Comparison of ENCODE assay signal across 10 cellular contexts in genomic region chr11:1571760-1572199, GRCh38. TPM values are rescaled to one million over a fixed set of nuclear protein-coding genes. Genes with fewer than 3 reads are reported as not detected.
DNase-seq lines count a peak whose midpoint lies in the region; ATAC-seq, FAIRE-seq and TF ChIP-seq lines count a peak whose summit lies in the region.
"Had no signal": no experiment of that assay in that cellular context is flagged by ENCODE, and none has a peak within 500 bp of the region (broad histone marks: within the 10 kb centered on the region; RNA-seq: fewer than 3 reads in every experiment).

No MANE protein-coding gene starts in this region.

- no peaks in the 10 kb centered on the region for H3K4me1 ChIP-seq in keratinocyte (ENCODE audit: control insufficient read depth, extremely low read depth, insufficient read depth, low read length)
- peaks cover 56% of the 10 kb centered on the region for H3K4me1 ChIP-seq in stomach smooth muscle (ENCODE audit: control insufficient read depth, insufficient read depth, low read length)

- no peak overlapping the region for H3K27ac ChIP-seq in keratinocyte (ENCODE audit: control insufficient read depth, insufficient read depth, low read length)
- peak overlapping the region; percentile 64 for H3K27ac ChIP-seq in stomach smooth muscle (ENCODE audit: low read length)

- peaks cover 43% of the 10 kb centered on the region for H3K27me3 ChIP-seq in H7 (ENCODE audit: control insufficient read depth, insufficient read depth, low read length)
- H3K27me3 ChIP-seq in keratinocyte (ENCODE audit: control insufficient read depth, extremely low read depth, insufficient read depth, low read length): peaks cover 37% of the 10 kb centered on the region
- H3K27me3 ChIP-seq in stomach smooth muscle (ENCODE audit: control insufficient read depth in 1 of 2, insufficient read depth in 2 of 2, low read length in 2 of 2): no peaks in the 10 kb centered on the region

- peak overlapping the region; percentile 39 for H3K4me3 Mint-ChIP-seq in T-helper 17 cell
- H3K4me3 Mint-ChIP-seq in effector memory CD8-positive, alpha-beta T cell: no peak overlapping the region

- H3K36me3 ChIP-seq in H7 (replicated peaks; ENCODE audit: control insufficient read depth, insufficient read depth, low read length): no peaks in the 10 kb centered on the region
- no peaks in the 10 kb centered on the region for H3K36me3 ChIP-seq in keratinocyte (ENCODE audit: control insufficient read depth in 2 of 2, extremely low read depth in 1 of 2, insufficient read depth in 2 of 2, low read length in 2 of 2)
- peaks cover 0 to 2% of the 10 kb centered on the region in 2 donors for H3K36me3 ChIP-seq in stomach smooth muscle (ENCODE audit: control insufficient read depth in 2 of 2, insufficient read depth in 2 of 2, low read length in 2 of 2)

- H2AFZ ChIP-seq in keratinocyte (ENCODE audit: control insufficient read depth, low read length): no peak overlapping the region

- no peak overlapping the region for H3K27ac Mint-ChIP-seq in T-helper 17 cell
- no peak overlapping the region for H3K27ac Mint-ChIP-seq in effector memory CD8-positive, alpha-beta T cell

- no peaks in the 10 kb centered on the region for H3K9me3 Mint-ChIP-seq in effector memory CD8-positive, alpha-beta T cell
- H3K9me3 Mint-ChIP-seq: central memory CD8-positive, alpha-beta T cell had no signal

- H3K79me2 ChIP-seq in keratinocyte (ENCODE audit: control insufficient read depth, insufficient read depth, low read length): no peaks in the 10 kb centered on the region

- H3K9me3 ChIP-seq in T-helper 17 cell (ENCODE audit: control insufficient read depth, low read length, poor library complexity, severe bottlenecking): no peaks in the 10 kb centered on the region
- H3K9me3 ChIP-seq in keratinocyte (ENCODE audit: control insufficient read depth, low read depth, low read length): no peaks in the 10 kb centered on the region
- H3K9me3 ChIP-seq in stomach smooth muscle (ENCODE audit: control insufficient read depth in 2 of 2, low read length in 2 of 2): no peaks in the 10 kb centered on the region

- H3K9ac ChIP-seq in keratinocyte (ENCODE audit: control insufficient read depth, extremely low read depth, insufficient read depth, low read length) (peak overlapping the region; percentile 52), stomach smooth muscle (ENCODE audit: low read length in 2 of 2) (peak overlapping the region; percentile 78 to 79)

- H4K20me1 ChIP-seq in keratinocyte (ENCODE audit: control insufficient read depth, extremely low read depth, insufficient read depth, low read length): peaks cover 2% of the 10 kb centered on the region

- DNase-seq in H7 (no peak), T-helper 17 cell (no peak), keratinocyte (ENCODE audit: low read depth, low spot score) (no peak), activated gamma-delta T cell treated with Interleukin-2 at 50 U/mL for 16 hours (no peak), GM19239 (ENCODE audit: insufficient read length, low spot score) (no peak)
- DNase-seq in effector memory CD8-positive, alpha-beta T cell: no peak

- peaks cover 16% of the 10 kb centered on the region for H3K4me1 Mint-ChIP-seq in T-helper 17 cell
- H3K4me1 Mint-ChIP-seq in effector memory CD8-positive, alpha-beta T cell (ENCODE audit: low read depth in 2 of 2): peaks cover 35 to 37% of the 10 kb centered on the region in 2 donors

- peak overlapping the region; percentile 45 for H3K4me3 ChIP-seq in H7 (ENCODE audit: insufficient read depth, low read depth, low read length)
- peak overlapping the region in 1 of 3 experiments; percentile 56 for H3K4me3 ChIP-seq in keratinocyte (ENCODE audit: control insufficient read depth in 2 of 3, extremely low read depth in 1 of 3, insufficient read depth in 2 of 3, low read depth in 1 of 3, low read length in 3 of 3)
- H3K4me3 ChIP-seq in stomach smooth muscle (ENCODE audit: low read length in 2 of 2): peak overlapping the region in 1 of 2 donors; percentile 77

- H3K27me3 Mint-ChIP-seq in T-helper 17 cell: no peaks in the 10 kb centered on the region
- H3K27me3 Mint-ChIP-seq in effector memory CD8-positive, alpha-beta T cell: no peaks in the 10 kb centered on the region
- H3K27me3 Mint-ChIP-seq: central memory CD8-positive, alpha-beta T cell had no signal

- peak overlapping the region; percentile 37 for H3K4me2 ChIP-seq in keratinocyte (ENCODE audit: control insufficient read depth, extremely low read depth, insufficient read depth, low read depth, low read length)

- TF ChIP-seq CTCF in keratinocyte (optimal IDR thresholded peaks at IDR 0.05 in 1 of 3, IDR thresholded peaks at IDR 0.05 in 1 of 3, conservative IDR thresholded peaks at IDR 0.05 in 1 of 3; ENCODE audit: extremely low read depth in 1 of 3, insufficient read depth in 2 of 3, low read length in 3 of 3): no peak

- dilution Hi-C loops in keratinocyte (cut with MboI; ENCODE audit: extremely low pct_ligation_motif_present, low sequenced_read_pairs): no loop called here

- FAIRE-seq in keratinocyte (lab: Jason Lieb, UNC) (no peak), GM19239 (lab: Jason Lieb, UNC) (no peak)

- H3K36me3 Mint-ChIP-seq in T-helper 17 cell (ENCODE audit: low read depth): no peaks in the 10 kb centered on the region
- H3K36me3 Mint-ChIP-seq in effector memory CD8-positive, alpha-beta T cell (ENCODE audit: insufficient read depth): peaks cover 74% of the 10 kb centered on the region

- H3K9me1 ChIP-seq in keratinocyte (ENCODE audit: control insufficient read depth, extremely low read depth, insufficient read depth, low read length): no peaks in the 10 kb centered on the region

- ATAC-seq in T-helper 17 cell: no peak
- ATAC-seq in effector memory CD8-positive, alpha-beta T cell (replicated peaks): no peak

RNA-seq across cellular contexts. Expression of gene DUSP8, which starts 0.3 kb away (rescaled TPM):
- 1.7 and 2.7 TPM in 2 replicates for total RNA-seq in H7 (2014; rRNA removed; shearing (Covaris generic))
- total RNA-seq in T-helper 17 cell: 10 to 100 TPM; 79.5 to 90.1 TPM
- polyA plus RNA-seq in keratinocyte: 0.58 to 1.7 TPM (median 1.3 TPM) in 3 replicates
- 1.7 TPM for polyA plus RNA-seq in keratinocyte (2011; ENCODE audit: low read depth)
- 1.7 and 2.5 TPM in 2 replicates for polyA plus RNA-seq in keratinocyte (2011; cell fraction: cytosol; rRNA removed)
- 5.6 and 7.0 TPM in 2 replicates for polyA plus RNA-seq in keratinocyte (2011; cell fraction: nucleus; rRNA removed)
- 1.0 and 4.9 TPM in 2 replicates for polyA plus RNA-seq in keratinocyte (2012; ENCODE audit: low replicate concordance)
- 0.43 to 2.8 TPM (median 1.3 TPM) in 3 replicates for polyA minus RNA-seq in keratinocyte
- polyA minus RNA-seq in keratinocyte (2011; cell fraction: cytosol; rRNA and poly(A)+ RNA removed): 4.0 TPM
- polyA minus RNA-seq in keratinocyte (2011; cell fraction: nucleus; rRNA and poly(A)+ RNA removed): 1.5 and 1.6 TPM in 2 replicates

RNA-seq across cellular contexts. Expression of gene KRTAP5-1, which starts 13.3 kb away (rescaled TPM):
- not detected in 2 replicates for total RNA-seq in H7 (2014; rRNA removed; shearing (Covaris generic))
- total RNA-seq in T-helper 17 cell: not detected
- not detected in 3 replicates for polyA plus RNA-seq in keratinocyte
- not detected for polyA plus RNA-seq in keratinocyte (2011; ENCODE audit: low read depth)
- not detected in 2 replicates for polyA plus RNA-seq in keratinocyte (2011; cell fraction: cytosol; rRNA removed)
- polyA plus RNA-seq in keratinocyte (2011; cell fraction: nucleus; rRNA removed): not detected in 2 replicates
- not detected in 2 replicates for polyA plus RNA-seq in keratinocyte (2012; ENCODE audit: low replicate concordance)
- polyA minus RNA-seq in keratinocyte: not detected in 3 replicates
- not detected for polyA minus RNA-seq in keratinocyte (2011; cell fraction: cytosol; rRNA and poly(A)+ RNA removed)
- not detected in 2 replicates for polyA minus RNA-seq in keratinocyte (2011; cell fraction: nucleus; rRNA and poly(A)+ RNA removed)
- total RNA-seq: HT-29, liver had no signal
- polyA plus RNA-seq: liver had no signal

RNA-seq across cellular contexts. Expression of gene KRTAP5-2, which starts 26.3 kb away (rescaled TPM):
- not detected in 2 replicates for total RNA-seq in H7 (2014; rRNA removed; shearing (Covaris generic))
- total RNA-seq in T-helper 17 cell: not detected
- polyA plus RNA-seq in keratinocyte: not detected in 3 replicates
- not detected for polyA plus RNA-seq in keratinocyte (2011; ENCODE audit: low read depth)
- polyA plus RNA-seq in keratinocyte (2011; cell fraction: cytosol; rRNA removed): not detected in 2 replicates
- not detected in 2 replicates for polyA plus RNA-seq in keratinocyte (2011; cell fraction: nucleus; rRNA removed)
- not detected in 2 replicates for polyA plus RNA-seq in keratinocyte (2012; ENCODE audit: low replicate concordance)
- not detected in 3 replicates for polyA minus RNA-seq in keratinocyte
- polyA minus RNA-seq in keratinocyte (2011; cell fraction: cytosol; rRNA and poly(A)+ RNA removed): not detected
- polyA minus RNA-seq in keratinocyte (2011; cell fraction: nucleus; rRNA and poly(A)+ RNA removed): not detected in 2 replicates
- total RNA-seq: HT-29, liver had no signal

RNA-seq across cellular contexts. Expression of gene KRTAP5-3, which starts 36.5 kb away (rescaled TPM):
- not detected in 2 replicates for total RNA-seq in H7 (2014; rRNA removed; shearing (Covaris generic))
- total RNA-seq in T-helper 17 cell: not detected
- polyA plus RNA-seq in keratinocyte: not detected in 3 replicates
- not detected for polyA plus RNA-seq in keratinocyte (2011; ENCODE audit: low read depth)
- not detected in 2 replicates for polyA plus RNA-seq in keratinocyte (2011; cell fraction: cytosol; rRNA removed)
- polyA plus RNA-seq in keratinocyte (2011; cell fraction: nucleus; rRNA removed): not detected in 2 replicates
- not detected in 2 replicates for polyA plus RNA-seq in keratinocyte (2012; ENCODE audit: low replicate concordance)
- not detected in 3 replicates for polyA minus RNA-seq in keratinocyte
- polyA minus RNA-seq in keratinocyte (2011; cell fraction: cytosol; rRNA and poly(A)+ RNA removed): not detected
- polyA minus RNA-seq in keratinocyte (2011; cell fraction: nucleus; rRNA and poly(A)+ RNA removed): not detected in 2 replicates
- total RNA-seq: HT-29, liver had no signal
- polyA plus RNA-seq: liver had no signal

RNA-seq across cellular contexts. Expression of gene KRTAP5-4, which starts 50.2 kb away (rescaled TPM):
- total RNA-seq in H7 (2014; rRNA removed; shearing (Covaris generic)): not detected in 2 replicates
- not detected for total RNA-seq in T-helper 17 cell
- polyA plus RNA-seq in keratinocyte: not detected in 3 replicates
- polyA plus RNA-seq in keratinocyte (2011; ENCODE audit: low read depth): not detected
- not detected in 2 replicates for polyA plus RNA-seq in keratinocyte (2011; cell fraction: cytosol; rRNA removed)
- polyA plus RNA-seq in keratinocyte (2011; cell fraction: nucleus; rRNA removed): not detected in 2 replicates
- polyA plus RNA-seq in keratinocyte (2012; ENCODE audit: low replicate concordance): not detected in 2 replicates
- polyA minus RNA-seq in keratinocyte: not detected in 3 replicates
- polyA minus RNA-seq in keratinocyte (2011; cell fraction: cytosol; rRNA and poly(A)+ RNA removed): not detected
- polyA minus RNA-seq in keratinocyte (2011; cell fraction: nucleus; rRNA and poly(A)+ RNA removed): not detected in 2 replicates
- total RNA-seq: HT-29, liver had no signal
- polyA plus RNA-seq: liver had no signal

Comparison
In these comparisons a context has a peak if more than half of its experiments do, and no peak if none do; other contexts are left out.
1. RNA of gene DUSP8, which starts 0.3 kb away (total RNA-seq): 79.5 to 90.1 TPM in T-helper 17 cell; 1.7 to 2.7 TPM in H7; every median in the first group is over 10 times any median in the second.